ENCODE assay signal across 18 cellular contexts in the genomic region with DNA sequence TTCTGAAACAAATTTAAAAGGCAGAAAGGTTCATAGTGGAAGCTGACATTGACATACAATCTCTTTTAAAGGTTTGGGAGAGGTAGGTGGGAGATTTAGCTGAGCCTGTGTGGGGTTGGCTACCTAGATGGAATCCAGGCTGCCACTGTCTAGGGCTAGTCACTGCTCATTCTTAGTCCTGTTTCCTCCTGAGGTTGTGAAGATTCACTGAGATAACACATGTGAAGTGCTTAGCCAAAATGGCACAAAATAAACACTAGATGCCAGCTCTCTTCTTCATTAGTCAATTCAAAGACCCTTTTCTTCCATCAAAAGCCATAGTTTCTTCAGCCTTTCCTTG. TPM values are rescaled to one million over a fixed set of nuclear protein-coding genes. Genes with fewer than 3 reads are reported as not detected.
A peak's percentile ranks its signal among the peaks of the same experiment; 100 is the strongest.
DNase-seq lines count a peak whose midpoint lies in the region; ATAC-seq and FAIRE-seq lines count a peak whose summit lies in the region.
"Had no signal": no experiment of that assay in that cellular context is flagged by ENCODE, and none has a peak within 500 bp of the region (broad histone marks: within the 10 kb centered on the region; RNA-seq: fewer than 3 reads in every experiment).

No MANE protein-coding gene starts in this region.

- H3K4me2 ChIP-seq in skeletal muscle satellite cell (ENCODE audit: low read length): peak overlapping the region; percentile 79

- ATAC-seq in GM19372 (IDR thresholded peaks at IDR 0.05; ENCODE audit: low read depth, unreplicated experiment) (peak; percentile 7), HG02642 (IDR thresholded peaks at IDR 0.05; ENCODE audit: poor library complexity, unreplicated experiment) (peak; percentile 26), HG03565 (IDR thresholded peaks at IDR 0.05; ENCODE audit: unreplicated experiment) (peak; percentile 7)
- ATAC-seq in naive thymus-derived CD4-positive, alpha-beta T cell: no peak
- ATAC-seq: right cardiac atrium had no signal

- H3K9me3 ChIP-seq in skeletal muscle satellite cell (replicated peaks; ENCODE audit: low read length): no peaks in the 10 kb centered on the region
- no peaks in the 10 kb centered on the region for H3K9me3 ChIP-seq in naive thymus-derived CD4-positive, alpha-beta T cell (ENCODE audit: control insufficient read depth in 2 of 3, low read length in 3 of 3)
- H3K9me3 ChIP-seq: tibial artery had no signal

- POLR2A ChIA-PET in naive thymus-derived CD4-positive, alpha-beta T cell (lab: Charles Lee): no interaction called here

- no peak overlapping the region for H3K4me3 Mint-ChIP-seq in naive thymus-derived CD4-positive, alpha-beta T cell
- H3K4me3 Mint-ChIP-seq: activated naive CD8-positive, alpha-beta T cell had no signal

- CTCF ChIA-PET in naive thymus-derived CD4-positive, alpha-beta T cell (lab: Charles Lee): no interaction called here

- intact Hi-C loops in naive thymus-derived CD4-positive, alpha-beta T cell (cut with micrococcal nuclease): no loop called here

- H3K36me3 Mint-ChIP-seq in naive thymus-derived CD4-positive, alpha-beta T cell: peaks cover 0 to 4% (median 0%) of the 10 kb centered on the region in 5 donors
- H3K36me3 Mint-ChIP-seq: activated naive CD8-positive, alpha-beta T cell had no signal

- H3K36me3 ChIP-seq in skeletal muscle satellite cell (ENCODE audit: insufficient read depth, low read length): no peaks in the 10 kb centered on the region
- no peaks in the 10 kb centered on the region for H3K36me3 ChIP-seq in naive thymus-derived CD4-positive, alpha-beta T cell (ENCODE audit: control insufficient read depth in 2 of 3, insufficient read depth in 3 of 3, low read length in 3 of 3)
- H3K36me3 ChIP-seq: tibial artery had no signal

- H3K27ac Mint-ChIP-seq in naive thymus-derived CD4-positive, alpha-beta T cell: no peak overlapping the region
- H3K27ac Mint-ChIP-seq: activated naive CD8-positive, alpha-beta T cell had no signal

- no peak for FAIRE-seq in HTR-8/SVneo (lab: Jason Lieb, UNC)

- H3K9me3 Mint-ChIP-seq in naive thymus-derived CD4-positive, alpha-beta T cell: peaks cover 0 to 38% (median 7%) of the 10 kb centered on the region in 11 donors
- H3K9me3 Mint-ChIP-seq: neural crest cell had no signal

- H3K9ac ChIP-seq in skeletal muscle satellite cell (ENCODE audit: low read depth, low read length): peak overlapping the region; percentile 95

- H3K27me3 ChIP-seq in skeletal muscle satellite cell (ENCODE audit: control insufficient read depth, insufficient read depth, low read length): no peaks in the 10 kb centered on the region
- peaks cover 0 to 3% of the 10 kb centered on the region in 2 donors for H3K27me3 ChIP-seq in naive thymus-derived CD4-positive, alpha-beta T cell (ENCODE audit: control insufficient read depth in 2 of 2, insufficient read depth in 2 of 2, low read length in 2 of 2)

- peaks cover 73% of the 10 kb centered on the region for H3K4me1 ChIP-seq in skeletal muscle satellite cell (ENCODE audit: control insufficient read depth, insufficient read depth, low read length)
- no peaks in the 10 kb centered on the region for H3K4me1 ChIP-seq in naive thymus-derived CD4-positive, alpha-beta T cell (ENCODE audit: control insufficient read depth in 2 of 2, insufficient read depth in 2 of 2, low read length in 2 of 2)
- H3K4me1 ChIP-seq: tibial artery had no signal

- H3K27me3 Mint-ChIP-seq in naive thymus-derived CD4-positive, alpha-beta T cell: peaks cover 51 to 70% (median 67%) of the 10 kb centered on the region in 5 donors

- peaks cover 0 to 5% (median 0%) of the 10 kb centered on the region in 7 donors for H3K4me1 Mint-ChIP-seq in naive thymus-derived CD4-positive, alpha-beta T cell

- H3K27ac ChIP-seq in naive thymus-derived CD4-positive, alpha-beta T cell (ENCODE audit: low read depth, low read length): no peak overlapping the region
- H3K27ac ChIP-seq: RWPE1, tibial artery had no signal

- no peak for DNase-seq in naive thymus-derived CD4-positive, alpha-beta T cell
- no peak for DNase-seq in anterior cingulate cortex (lab: John Stamatoyannopoulos, UW)
- DNase-seq in HTR-8/SVneo (ENCODE audit: insufficient read length, low spot score): no peak
- DNase-seq: activated CD4-positive, CD25-positive, alpha-beta regulatory T cell treated with anti-CD3 and anti-CD28 coated beads, Interleukin-2, amount 50 U/mL, for 72 hours; activated CD8-positive, alpha-beta memory T cell treated with anti-CD3 and anti-CD28 coated beads, Interleukin-2, amount 50 U/mL, for 48 hours; right cardiac atrium; stimulated activated CD4-positive, alpha-beta T cell treated with anti-CD3 and anti-CD28 coated beads, Interleukin-2, amount 100 ng/mL, for 48 hours; tibial artery had no signal

- peak overlapping the region; percentile 72 for H3K4me3 ChIP-seq in skeletal muscle satellite cell (ENCODE audit: low read length)
- no peak overlapping the region for H3K4me3 ChIP-seq in naive thymus-derived CD4-positive, alpha-beta T cell (ENCODE audit: low read length)
- H3K4me3 ChIP-seq: lung, tibial artery had no signal

RNA-seq across cellular contexts. Expression of a gene that starts 3.3 kb away (rescaled TPM):
- under 0.01 and 2.0 TPM in 2 replicates for total RNA-seq in skeletal muscle satellite cell (2012; rRNA removed)
- total RNA-seq in naive thymus-derived CD4-positive, alpha-beta T cell: not detected
- polyA plus RNA-seq in naive thymus-derived CD4-positive, alpha-beta T cell: not detected
- total RNA-seq: fibroblast of villous mesenchyme; lung; neural crest cell; right cardiac atrium; T-helper 1 cell treated with Interleukin-12 subunit alpha and Interleukin-12 subunit beta and Interleukin-4 antibody, amounts not matched to agents 30 ng/mL and 1 ng/mL, for 36 hours had no signal
- polyA plus RNA-seq: lung had no signal

RNA-seq across cellular contexts. Expression of a gene that starts 6.0 kb away (rescaled TPM):
- 3.0 and 16.4 TPM in 2 replicates for total RNA-seq in skeletal muscle satellite cell (2012; rRNA removed)
- not detected for total RNA-seq in naive thymus-derived CD4-positive, alpha-beta T cell
- not detected for polyA plus RNA-seq in naive thymus-derived CD4-positive, alpha-beta T cell
- total RNA-seq: fibroblast of villous mesenchyme; lung; neural crest cell; right cardiac atrium; T-helper 1 cell treated with Interleukin-12 subunit alpha and Interleukin-12 subunit beta and Interleukin-4 antibody, amounts not matched to agents 30 ng/mL and 1 ng/mL, for 36 hours had no signal
- polyA plus RNA-seq: lung, right cardiac atrium had no signal
